In genomic region chr2:197499594-197500502, GRCh38 we compare ENCODE assay signal across 8 cellular contexts. TPM values are rescaled to one million over a fixed set of nuclear protein-coding genes. Genes with fewer than 3 reads are reported as not detected.
DNase-seq lines count a peak whose midpoint lies in the region; TF ChIP-seq lines count a peak whose summit lies in the region.

HSPD1 (minus strand) TSS chr2:197499840; CDS start chr2:197498848, 992 bp downstream.
HSPE1 (plus strand) TSS chr2:197500379; CDS start chr2:197500437, 58 bp downstream.

- H3K4me2 ChIP-seq in MM.1S (ENCODE audit: low read depth, low read length) (peak within 1 kb of the TSS; percentile 83), neural cell (ENCODE audit: low read length) (peak within 1 kb of the TSS; percentile 81)

- no peaks in the 10 kb centered on the region for H3K9me3 ChIP-seq in ES-I3 (ENCODE audit: control insufficient read depth, insufficient read depth, low read length)
- H3K9me3 ChIP-seq in HAP-1: no peaks in the 10 kb centered on the region
- H3K9me3 ChIP-seq in MM.1S (replicated peaks; ENCODE audit: insufficient read depth, low read length): no peaks in the 10 kb centered on the region
- no peaks in the 10 kb centered on the region for H3K9me3 ChIP-seq in neural cell (ENCODE audit: low read length)
- H3K9me3 ChIP-seq in stomach: no peaks in the 10 kb centered on the region

- in situ Hi-C loops in HAP-1 (cut with MboI; ENCODE audit: low sequenced_read_pairs): no loop called here

- peaks cover 93% of the 10 kb centered on the region for H3K79me2 ChIP-seq in MM.1S (ENCODE audit: low read length)
- H3K79me2 ChIP-seq in neural cell (replicated peaks; ENCODE audit: insufficient read depth, low read length): peaks cover 50% of the 10 kb centered on the region

- peak within 1 kb of the TSS; percentile 92 for H3K27ac ChIP-seq in MM.1S (ENCODE audit: low read length)
- peak within 1 kb of the TSS; percentile 87 for H3K27ac ChIP-seq in neural cell (ENCODE audit: low read length)
- peak within 1 kb of the TSS; percentile 94 to 100 (median 98) for H3K27ac ChIP-seq in stomach

- DNase-seq in HAP-1 (ENCODE audit: low spot score in 2 of 2): peak; percentile 98 to 99
- DNase-seq in MM.1S: peak; percentile 100
- DNase-seq in SIG-M5 (lab: John Stamatoyannopoulos, UW): peak; percentile 93
- peak; percentile 96 for DNase-seq in activated gamma-delta T cell (lab: John Stamatoyannopoulos, UW)
- DNase-seq in fibroblast of the conjunctiva (ENCODE audit: low read depth): peak; percentile 98
- peak; percentile 98 for DNase-seq in stomach

- H3K9ac ChIP-seq in ES-I3 (ENCODE audit: low read depth, low read length) (peak within 1 kb of the TSS; percentile 88), MM.1S (ENCODE audit: low read length) (peak within 1 kb of the TSS; percentile 90), neural cell (ENCODE audit: low read length) (peak within 1 kb of the TSS; percentile 86)

- intact Hi-C loops in stomach (cut with DNase I; ENCODE audit: low total_unique reads): no loop called here

- TF ChIP-seq POLR2A in stomach (IDR thresholded peaks at IDR 0.05): peak in 2 of 4 donors; percentile 70 to 93

- WGBS in stomach, 5 donors: 0% methylated on average over 11 to 104 of the region's 104 CpGs

- H3K27me3 ChIP-seq in HAP-1 (ENCODE audit: low read depth) (no peaks in the 10 kb centered on the region), MM.1S (replicated peaks; ENCODE audit: insufficient read depth, low read length) (no peaks in the 10 kb centered on the region), neural cell (ENCODE audit: insufficient read depth, low read depth, low read length) (no peaks in the 10 kb centered on the region), stomach (no peaks in the 10 kb centered on the region)

- TF ChIP-seq RAD21 in neural cell (conservative IDR thresholded peaks at IDR 0.05): no peak

- TF ChIP-seq CTCF in MM.1S (IDR thresholded peaks at IDR 0.05; ENCODE audit: low read length) (no peak), neural cell (IDR thresholded peaks at IDR 0.05; ENCODE audit: poor library complexity, severe bottlenecking) (peak; percentile 67), stomach (IDR thresholded peaks at IDR 0.05) (peak in 2 of 7 experiments; percentile 11 to 33)

- TF ChIP-seq EP300 in neural cell (conservative IDR thresholded peaks at IDR 0.05; ENCODE audit: poor library complexity, severe bottlenecking) (peak; percentile 98), stomach (IDR thresholded peaks at IDR 0.05) (peak; percentile 85)

- peak within 1 kb of the TSS; percentile 85 for H3K4me3 ChIP-seq in HAP-1
- H3K4me3 ChIP-seq in MM.1S (ENCODE audit: low read length): peak within 1 kb of the TSS; percentile 78
- H3K4me3 ChIP-seq in neural cell (ENCODE audit: low read length): peak within 1 kb of the TSS; percentile 96
- H3K4me3 ChIP-seq in stomach: peak within 1 kb of the TSS; percentile 66 to 90 (median 81)

- H3K36me3 ChIP-seq in ES-I3 (ENCODE audit: insufficient read depth, low read length) (peaks cover 28% of the 10 kb centered on the region), HAP-1 (replicated peaks) (peaks cover 88% of the 10 kb centered on the region), MM.1S (replicated peaks; ENCODE audit: insufficient read depth, low read length) (peaks cover 47% of the 10 kb centered on the region), neural cell (ENCODE audit: insufficient read depth, low read length) (peaks cover 6% of the 10 kb centered on the region), stomach (peaks cover 23 to 55% (median 45%) of the 10 kb centered on the region in 4 donors)

- H3K9me2 ChIP-seq in MM.1S (replicated peaks; ENCODE audit: insufficient read depth, low read length) (no peaks in the 10 kb centered on the region), neural cell (ENCODE audit: insufficient read depth, low read length) (no peaks in the 10 kb centered on the region)

- peaks cover 28% of the 10 kb centered on the region for H4K20me1 ChIP-seq in MM.1S (ENCODE audit: insufficient read depth, low read length)
- no peaks in the 10 kb centered on the region for H4K20me1 ChIP-seq in neural cell (ENCODE audit: insufficient read depth)

- peaks cover 22% of the 10 kb centered on the region for H3F3A ChIP-seq in MM.1S (ENCODE audit: insufficient read depth, low read length)
- no peaks in the 10 kb centered on the region for H3F3A ChIP-seq in neural cell (ENCODE audit: insufficient read depth, low read length, poor library complexity, severe bottlenecking)

- H2AFZ ChIP-seq in MM.1S (ENCODE audit: low read length) (no peak within 1 kb of the TSS), neural cell (ENCODE audit: low read depth, low read length) (peak within 1 kb of the TSS; percentile 78)

- peaks cover 15% of the 10 kb centered on the region for H3K4me1 ChIP-seq in ES-I3 (ENCODE audit: insufficient read depth, low read length)
- H3K4me1 ChIP-seq in HAP-1: peaks cover 26% of the 10 kb centered on the region
- peaks cover 31% of the 10 kb centered on the region for H3K4me1 ChIP-seq in MM.1S (ENCODE audit: low read length)
- peaks cover 39 to 64% (median 50%) of the 10 kb centered on the region in 4 donors for H3K4me1 ChIP-seq in stomach

TF ChIP-seq in neural cell, 6 proteins besides CTCF, POLR2A, EP300 and RAD21:
- no peak for TF ChIP-seq REST (IDR thresholded peaks at IDR 0.05; ENCODE audit: borderline replicate concordance)
- no peak for TF ChIP-seq EZH2 (IDR thresholded peaks at IDR 0.05; ENCODE audit: borderline replicate concordance, insufficient read depth, low read length, poor library complexity, severe bottlenecking)
- peak; percentile 95 for TF ChIP-seq MXI1 (conservative IDR thresholded peaks at IDR 0.05; ENCODE audit: poor library complexity, severe bottlenecking)
- TF ChIP-seq POLR2AphosphoS5 (IDR thresholded peaks at IDR 0.05): peak; percentile 92
- TF ChIP-seq SMC3 (conservative IDR thresholded peaks at IDR 0.05; ENCODE audit: poor library complexity): peak; percentile 25

RNA-seq across cellular contexts. Expression of gene HSPD1, which starts in this region (rescaled TPM):
- 226 and 229 TPM in 2 replicates for polyA plus RNA-seq in neural cell
- polyA minus RNA-seq in neural cell: 189 and 201 TPM in 2 replicates
- total RNA-seq in stomach: 100 to 1,000 TPM in 2 of 5 donors, 10 to 100 TPM in 3; 79.9 to 218 (median 98.2) TPM
- 100 to 1,000 TPM; 143 to 174 (median 147) TPM for polyA plus RNA-seq in stomach

RNA-seq across cellular contexts. Expression of gene HSPE1, which starts in this region (rescaled TPM):
- polyA plus RNA-seq in neural cell (136 and 177 TPM in 2 replicates), stomach (100 to 1,000 TPM; 171 to 218 (median 214) TPM)
- 60.6 and 75.7 TPM in 2 replicates for polyA minus RNA-seq in neural cell
- 100 to 1,000 TPM in 2 of 5 donors, 10 to 100 TPM in 3; 27.4 to 122 (median 74.0) TPM for total RNA-seq in stomach

Comparison
In these comparisons a context has a peak if more than half of its experiments do, and no peak if none do; other contexts are left out.
1. Peak in every context shown above with its lines: DNase-seq, H3K4me3 ChIP-seq and H3K27ac ChIP-seq.